In the genomic region with DNA sequence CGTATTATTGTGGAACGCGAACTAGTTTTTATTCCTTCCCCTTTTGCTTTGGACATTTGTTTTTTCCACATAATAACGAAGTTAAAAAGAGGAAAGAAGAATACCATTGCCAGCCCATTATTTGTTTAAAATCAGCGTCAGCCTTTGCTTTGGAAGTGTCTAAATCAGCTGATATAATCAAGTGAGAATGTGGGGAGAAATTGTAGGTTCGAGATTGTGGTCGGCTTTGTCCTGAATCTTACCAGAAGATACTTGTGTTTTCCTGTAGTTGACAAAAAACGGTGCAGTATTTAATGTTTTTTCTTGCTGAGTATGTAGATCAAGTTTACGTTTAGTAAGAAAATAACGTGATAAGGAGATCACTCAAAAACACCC, we compare ENCODE assay signal across 8 cellular contexts. TPM values are rescaled to one million over a fixed set of nuclear protein-coding genes. Genes with fewer than 3 reads are reported as not detected.
DNase-seq lines count a peak whose midpoint lies in the region; ATAC-seq and TF ChIP-seq lines count a peak whose summit lies in the region.

No MANE protein-coding gene starts in this region.

- no peak for TF ChIP-seq CTCF in Calu3 (IDR thresholded peaks at IDR 0.05; ENCODE audit: unreplicated experiment)
- TF ChIP-seq CTCF in KMS-11 (conservative IDR thresholded peaks at IDR 0.05; ENCODE audit: low read depth, low read length), result no peak

- H3K4me1 Mint-ChIP-seq in Calu3 (ENCODE audit: low read depth, unreplicated experiment), result peaks cover 13% of the 10 kb centered on the region
- H3K4me1 Mint-ChIP-seq in immature natural killer cell, result peaks cover 38 to 45% of the 10 kb centered on the region in 2 donors
- peaks cover 14 to 22% of the 10 kb centered on the region in 2 donors for H3K4me1 Mint-ChIP-seq in stimulated activated naive B cell treated with anti-CD40 and anti-IgM and Interleukin-4, amounts not matched to agents 10 μg/mL and 1 μg/mL and 100 μg/mL, for 72 hours

- H3K4me3 Mint-ChIP-seq in Calu3 (ENCODE audit: low read depth, unreplicated experiment) (peak overlapping the region; percentile 98), immature natural killer cell (peak overlapping the region; percentile 89 to 99 (median 97))
- peak overlapping the region; percentile 98 for H3K4me3 Mint-ChIP-seq in stimulated activated naive B cell treated with anti-CD40 and anti-IgM and Interleukin-4, amounts not matched to agents 10 μg/mL and 1 μg/mL and 100 μg/mL, for 72 hours

- H2AFZ ChIP-seq in KMS-11 (ENCODE audit: low read depth), result peak overlapping the region; percentile 80; the same call in 1 of the 2 replicates

- H3K4me1 ChIP-seq in KMS-11 (ENCODE audit: low read depth, poor library complexity, severe bottlenecking), result peaks cover 18% of the 10 kb centered on the region

- ATAC-seq in stimulated activated naive B cell treated with anti-CD40 and anti-IgM and Interleukin-4, amounts not matched to agents 10 μg/mL and 1 μg/mL and 100 μg/mL, for 72 hours (replicated peaks), result no peak
- no peak for ATAC-seq in GM21526 (IDR thresholded peaks at IDR 0.05; ENCODE audit: low FRiP score, unreplicated experiment)
- no peak for ATAC-seq in GM21619 (IDR thresholded peaks at IDR 0.05; ENCODE audit: unreplicated experiment)

- peak overlapping the region; percentile 92 for H3K9ac ChIP-seq in KMS-11

- H3K4me2 ChIP-seq in KMS-11, result peak overlapping the region; percentile 67

- TSS peak; percentile 85 for BruUV-seq in Calu3 (replicated peaks; lab: Mats Ljungman, UMichigan)

- no peaks in the 10 kb centered on the region for H3K36me3 ChIP-seq in KMS-11 (ENCODE audit: insufficient read depth)

- H3K27ac Mint-ChIP-seq in Calu3 (ENCODE audit: unreplicated experiment) (peak overlapping the region; percentile 100), immature natural killer cell (peak overlapping the region; percentile 90 to 98 (median 95))
- H3K27ac Mint-ChIP-seq in stimulated activated naive B cell treated with anti-CD40 and anti-IgM and Interleukin-4, amounts not matched to agents 10 μg/mL and 1 μg/mL and 100 μg/mL, for 72 hours, result peak overlapping the region; percentile 95

- peak overlapping the region; percentile 99 for H3K27ac ChIP-seq in KMS-11

- H3K4me3 ChIP-seq in KMS-11 (IDR thresholded peaks at IDR 0.05; ENCODE audit: insufficient read depth, low read depth, low read length), result no peak overlapping the region

- DNase-seq in Calu3 (no peak), amniotic epithelial cell (ENCODE audit: low read depth) (peak; percentile 39), immature natural killer cell (peak; percentile 20 to 33 (median 21)), COLO668 (lab: John Stamatoyannopoulos, UW; ENCODE audit: unreplicated experiment) (no peak)
- no peak for DNase-seq in stimulated activated naive B cell treated with anti-CD40 and anti-IgM and Interleukin-4, amounts not matched to agents 10 μg/mL and 1 μg/mL and 100 μg/mL, for 72 hours

- H3K9me3 Mint-ChIP-seq in Calu3 (ENCODE audit: low read depth, unreplicated experiment), result no peaks in the 10 kb centered on the region
- H3K9me3 Mint-ChIP-seq in immature natural killer cell, result no peaks in the 10 kb centered on the region
- H3K9me3 Mint-ChIP-seq in stimulated activated naive B cell treated with anti-CD40 and anti-IgM and Interleukin-4, amounts not matched to agents 10 μg/mL and 1 μg/mL and 100 μg/mL, for 72 hours, result peaks cover 4% of the 10 kb centered on the region in 2 donors

- H3K27me3 Mint-ChIP-seq in Calu3 (ENCODE audit: unreplicated experiment) (no peaks in the 10 kb centered on the region), immature natural killer cell (ENCODE audit: low read depth in 3 of 3) (peaks cover 6 to 17% (median 12%) of the 10 kb centered on the region in 3 donors)
- H3K27me3 Mint-ChIP-seq in stimulated activated naive B cell treated with anti-CD40 and anti-IgM and Interleukin-4, amounts not matched to agents 10 μg/mL and 1 μg/mL and 100 μg/mL, for 72 hours, result no peaks in the 10 kb centered on the region

- H3K36me3 Mint-ChIP-seq in Calu3 (ENCODE audit: insufficient read depth, unreplicated experiment) (peaks cover 40% of the 10 kb centered on the region), immature natural killer cell (peaks cover 0 to 4% (median 3%) of the 10 kb centered on the region in 3 donors)
- H3K36me3 Mint-ChIP-seq in stimulated activated naive B cell treated with anti-CD40 and anti-IgM and Interleukin-4, amounts not matched to agents 10 μg/mL and 1 μg/mL and 100 μg/mL, for 72 hours, result peaks cover 13 to 34% of the 10 kb centered on the region in 2 donors

- CTCF ChIA-PET in Calu3 (lab: Charles Lee), result interaction anchor here (0.7 to 1.3 kb wide), 2 partner anchors 25 to 45 kb away, joined by 3 read pairs; no protein-coding TSS in a partner anchor

- no peaks in the 10 kb centered on the region for H4K20me1 ChIP-seq in KMS-11 (ENCODE audit: insufficient read depth)

- intact Hi-C loops in Calu3 (cut with micrococcal nuclease; ENCODE audit: unreplicated experiment), result loop anchor here (2.0 to 5.0 kb wide), 2 partner anchors 51 to 109 kb away; no protein-coding TSS in a partner anchor

- no peaks in the 10 kb centered on the region for H3K27me3 ChIP-seq in KMS-11 (ENCODE audit: insufficient read depth, low read depth)

- peaks cover 44% of the 10 kb centered on the region for H3K79me2 ChIP-seq in KMS-11 (ENCODE audit: insufficient read depth, low read depth)

RNA-seq across cellular contexts. Expression of gene ZNF143, which starts 0.9 kb away (rescaled TPM):
- total RNA-seq in Calu3 (2022), result 20.4 and 28.7 TPM in 2 replicates
- polyA plus RNA-seq in immature natural killer cell, result 10 to 100 TPM; 29.1 to 35.3 (median 34.9) TPM

Comparison
In these comparisons a context has a peak if more than half of its experiments do, and no peak if none do; other contexts are left out.
1. DNase-seq: peak in amniotic epithelial cell (single experiment) and immature natural killer cell (3 of 3); none in Calu3 (single experiment), stimulated activated naive B cell treated with anti-CD40 and anti-IgM and Interleukin-4, amounts not matched to agents 10 μg/mL and 1 μg/mL and 100 μg/mL, for 72 hours (single experiment) and COLO668 (single experiment).
2. Peak in every context shown above with its lines, with median percentiles within 50 percentile points of each other: H3K27ac Mint-ChIP-seq and H3K4me3 Mint-ChIP-seq.